1 cellular context compared by ENCODE assay signal in the genomic region with DNA sequence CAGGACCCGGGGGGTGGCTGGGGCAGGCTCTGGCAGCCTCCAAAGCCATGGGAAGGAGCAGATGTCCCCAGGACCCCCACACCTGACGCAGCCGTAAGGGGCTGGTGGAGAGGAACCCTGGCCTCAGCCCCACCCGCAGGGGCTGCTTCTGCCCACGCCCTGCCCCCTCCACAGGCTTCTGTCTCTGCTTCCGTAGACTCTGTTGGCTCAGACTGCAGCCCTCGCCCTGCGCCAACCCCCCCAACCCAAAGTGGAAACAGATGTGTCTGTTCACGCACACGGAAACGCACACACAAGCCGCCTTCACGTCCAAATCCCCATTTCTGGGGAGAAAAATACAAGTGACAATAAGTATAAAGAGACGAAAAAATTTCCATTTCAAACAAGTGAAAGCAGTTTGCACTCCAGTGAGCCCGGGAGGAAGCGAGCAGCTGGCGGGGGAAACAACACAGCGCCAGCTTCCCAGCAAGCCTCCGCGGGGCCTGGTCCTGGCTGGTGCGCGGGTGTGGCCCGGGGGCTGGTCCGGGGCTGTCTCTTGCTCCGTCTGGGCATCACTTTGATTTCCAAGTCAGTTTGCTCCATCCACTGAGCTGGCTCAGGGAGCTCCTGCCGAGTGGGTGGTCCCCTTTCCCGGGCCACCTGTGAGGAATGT.
TF ChIP-seq lines count a peak whose summit lies in the region.

No MANE protein-coding gene starts in this region.

TF ChIP-seq in GM23338, 12 proteins besides CTCF, POLR2A, EP300 and RAD21 (continued from another document):
- TF ChIP-seq, protein P1, sequence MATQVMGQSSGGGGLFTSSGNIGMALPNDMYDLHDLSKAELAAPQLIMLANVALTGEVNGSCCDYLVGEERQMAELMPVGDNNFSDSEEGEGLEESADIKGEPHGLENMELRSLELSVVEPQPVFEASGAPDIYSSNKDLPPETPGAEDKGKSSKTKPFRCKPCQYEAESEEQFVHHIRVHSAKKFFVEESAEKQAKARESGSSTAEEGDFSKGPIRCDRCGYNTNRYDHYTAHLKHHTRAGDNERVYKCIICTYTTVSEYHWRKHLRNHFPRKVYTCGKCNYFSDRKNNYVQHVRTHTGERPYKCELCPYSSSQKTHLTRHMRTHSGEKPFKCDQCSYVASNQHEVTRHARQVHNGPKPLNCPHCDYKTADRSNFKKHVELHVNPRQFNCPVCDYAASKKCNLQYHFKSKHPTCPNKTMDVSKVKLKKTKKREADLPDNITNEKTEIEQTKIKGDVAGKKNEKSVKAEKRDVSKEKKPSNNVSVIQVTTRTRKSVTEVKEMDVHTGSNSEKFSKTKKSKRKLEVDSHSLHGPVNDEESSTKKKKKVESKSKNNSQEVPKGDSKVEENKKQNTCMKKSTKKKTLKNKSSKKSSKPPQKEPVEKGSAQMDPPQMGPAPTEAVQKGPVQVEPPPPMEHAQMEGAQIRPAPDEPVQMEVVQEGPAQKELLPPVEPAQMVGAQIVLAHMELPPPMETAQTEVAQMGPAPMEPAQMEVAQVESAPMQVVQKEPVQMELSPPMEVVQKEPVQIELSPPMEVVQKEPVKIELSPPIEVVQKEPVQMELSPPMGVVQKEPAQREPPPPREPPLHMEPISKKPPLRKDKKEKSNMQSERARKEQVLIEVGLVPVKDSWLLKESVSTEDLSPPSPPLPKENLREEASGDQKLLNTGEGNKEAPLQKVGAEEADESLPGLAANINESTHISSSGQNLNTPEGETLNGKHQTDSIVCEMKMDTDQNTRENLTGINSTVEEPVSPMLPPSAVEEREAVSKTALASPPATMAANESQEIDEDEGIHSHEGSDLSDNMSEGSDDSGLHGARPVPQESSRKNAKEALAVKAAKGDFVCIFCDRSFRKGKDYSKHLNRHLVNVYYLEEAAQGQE (IDR thresholded peaks at IDR 0.05; ENCODE audit: unreplicated experiment): no peak
- TF ChIP-seq, protein P2, sequence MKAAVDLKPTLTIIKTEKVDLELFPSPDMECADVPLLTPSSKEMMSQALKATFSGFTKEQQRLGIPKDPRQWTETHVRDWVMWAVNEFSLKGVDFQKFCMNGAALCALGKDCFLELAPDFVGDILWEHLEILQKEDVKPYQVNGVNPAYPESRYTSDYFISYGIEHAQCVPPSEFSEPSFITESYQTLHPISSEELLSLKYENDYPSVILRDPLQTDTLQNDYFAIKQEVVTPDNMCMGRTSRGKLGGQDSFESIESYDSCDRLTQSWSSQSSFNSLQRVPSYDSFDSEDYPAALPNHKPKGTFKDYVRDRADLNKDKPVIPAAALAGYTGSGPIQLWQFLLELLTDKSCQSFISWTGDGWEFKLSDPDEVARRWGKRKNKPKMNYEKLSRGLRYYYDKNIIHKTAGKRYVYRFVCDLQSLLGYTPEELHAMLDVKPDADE (IDR thresholded peaks at IDR 0.05): no peak
